In the genomic region with DNA sequence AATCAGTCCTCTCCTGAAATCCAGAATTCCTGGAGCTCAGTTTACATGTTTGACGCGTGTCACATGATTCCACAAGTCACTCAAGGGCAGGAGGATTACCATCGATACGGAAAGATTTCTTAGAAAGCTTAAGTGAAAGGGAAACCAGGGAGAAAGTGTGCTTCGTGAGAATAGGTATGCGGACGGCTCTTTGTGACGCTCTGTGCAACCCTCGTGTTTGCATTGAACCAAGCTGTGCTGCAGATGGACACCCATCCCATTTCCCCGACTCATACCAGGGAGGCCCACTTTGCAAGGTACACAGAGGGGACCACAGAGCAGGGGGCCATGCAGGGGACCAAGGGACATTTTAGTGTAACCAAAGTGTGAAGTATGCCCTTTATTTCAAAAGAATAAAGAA, we compare ENCODE assay signal across 1 cellular context.
TF ChIP-seq lines count a peak whose summit lies in the region.

No MANE protein-coding gene starts in this region.

TF ChIP-seq in K562, 482 proteins besides CTCF, POLR2A, EP300 and RAD21:
- TF ChIP-seq ETV5 (CRISPR knock-in tag; IDR thresholded peaks at IDR 0.05; ENCODE audit: low read depth): no peak
- no peak for TF ChIP-seq CREBBP (IDR thresholded peaks at IDR 0.05; ENCODE audit: low read depth, low read length)
- TF ChIP-seq BMI1 (IDR thresholded peaks at IDR 0.05; ENCODE audit: low read length): no peak
- TF ChIP-seq DACH1 (IDR thresholded peaks at IDR 0.05; ENCODE audit: partially characterized antibody): no peak
- TF ChIP-seq HINFP (tag; conservative IDR thresholded peaks at IDR 0.05; ENCODE audit: low read depth): no peak
- peak; percentile 74 for TF ChIP-seq TFE3 (CRISPR knock-in tag; IDR thresholded peaks at IDR 0.05)
- TF ChIP-seq NCOA4 (IDR thresholded peaks at IDR 0.05; ENCODE audit: partially characterized antibody): no peak
- peak; percentile 5; the same call in 1 of the 2 replicates for TF ChIP-seq C11orf30 (IDR thresholded peaks at IDR 0.05; ENCODE audit: low read depth)
- TF ChIP-seq E2F1 (CRISPR knock-in tag; IDR thresholded peaks at IDR 0.05): no peak
- no peak for TF ChIP-seq CBX3 (IDR thresholded peaks at IDR 0.05; ENCODE audit: borderline replicate concordance in 1 of 2, low read length in 2 of 2)
- TF ChIP-seq SIN3A (IDR thresholded peaks at IDR 0.05; ENCODE audit: borderline replicate concordance in 2 of 2, control insufficient read depth in 1 of 2, low read depth in 2 of 2, low read length in 2 of 2): no peak
- TF ChIP-seq, protein P1, sequence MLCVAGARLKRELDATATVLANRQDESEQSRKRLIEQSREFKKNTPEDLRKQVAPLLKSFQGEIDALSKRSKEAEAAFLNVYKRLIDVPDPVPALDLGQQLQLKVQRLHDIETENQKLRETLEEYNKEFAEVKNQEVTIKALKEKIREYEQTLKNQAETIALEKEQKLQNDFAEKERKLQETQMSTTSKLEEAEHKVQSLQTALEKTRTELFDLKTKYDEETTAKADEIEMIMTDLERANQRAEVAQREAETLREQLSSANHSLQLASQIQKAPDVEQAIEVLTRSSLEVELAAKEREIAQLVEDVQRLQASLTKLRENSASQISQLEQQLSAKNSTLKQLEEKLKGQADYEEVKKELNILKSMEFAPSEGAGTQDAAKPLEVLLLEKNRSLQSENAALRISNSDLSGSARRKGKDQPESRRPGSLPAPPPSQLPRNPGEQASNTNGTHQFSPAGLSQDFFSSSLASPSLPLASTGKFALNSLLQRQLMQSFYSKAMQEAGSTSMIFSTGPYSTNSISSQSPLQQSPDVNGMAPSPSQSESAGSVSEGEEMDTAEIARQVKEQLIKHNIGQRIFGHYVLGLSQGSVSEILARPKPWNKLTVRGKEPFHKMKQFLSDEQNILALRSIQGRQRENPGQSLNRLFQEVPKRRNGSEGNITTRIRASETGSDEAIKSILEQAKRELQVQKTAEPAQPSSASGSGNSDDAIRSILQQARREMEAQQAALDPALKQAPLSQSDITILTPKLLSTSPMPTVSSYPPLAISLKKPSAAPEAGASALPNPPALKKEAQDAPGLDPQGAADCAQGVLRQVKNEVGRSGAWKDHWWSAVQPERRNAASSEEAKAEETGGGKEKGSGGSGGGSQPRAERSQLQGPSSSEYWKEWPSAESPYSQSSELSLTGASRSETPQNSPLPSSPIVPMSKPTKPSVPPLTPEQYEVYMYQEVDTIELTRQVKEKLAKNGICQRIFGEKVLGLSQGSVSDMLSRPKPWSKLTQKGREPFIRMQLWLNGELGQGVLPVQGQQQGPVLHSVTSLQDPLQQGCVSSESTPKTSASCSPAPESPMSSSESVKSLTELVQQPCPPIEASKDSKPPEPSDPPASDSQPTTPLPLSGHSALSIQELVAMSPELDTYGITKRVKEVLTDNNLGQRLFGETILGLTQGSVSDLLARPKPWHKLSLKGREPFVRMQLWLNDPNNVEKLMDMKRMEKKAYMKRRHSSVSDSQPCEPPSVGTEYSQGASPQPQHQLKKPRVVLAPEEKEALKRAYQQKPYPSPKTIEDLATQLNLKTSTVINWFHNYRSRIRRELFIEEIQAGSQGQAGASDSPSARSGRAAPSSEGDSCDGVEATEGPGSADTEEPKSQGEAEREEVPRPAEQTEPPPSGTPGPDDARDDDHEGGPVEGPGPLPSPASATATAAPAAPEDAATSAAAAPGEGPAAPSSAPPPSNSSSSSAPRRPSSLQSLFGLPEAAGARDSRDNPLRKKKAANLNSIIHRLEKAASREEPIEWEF (CRISPR knock-in tag; IDR thresholded peaks at IDR 0.05): no peak
- TF ChIP-seq DMBX1 (CRISPR knock-in tag; IDR thresholded peaks at IDR 0.05; ENCODE audit: borderline replicate concordance): 0 out of 2 replicates have a peak, but pooled peaks have one; percentile 22
- TF ChIP-seq ARNT (IDR thresholded peaks at IDR 0.05): no peak
- TF ChIP-seq ZNF395 (CRISPR knock-in tag; IDR thresholded peaks at IDR 0.05): no peak
- no peak for TF ChIP-seq ZNF253 (CRISPR knock-in tag; conservative IDR thresholded peaks at IDR 0.05)
- no peak for TF ChIP-seq ZNF146 (CRISPR knock-in tag; IDR thresholded peaks at IDR 0.05; ENCODE audit: unreplicated experiment)
- TF ChIP-seq ZFP1 (CRISPR knock-in tag; IDR thresholded peaks at IDR 0.05): no peak
- TF ChIP-seq BCL6 (CRISPR knock-in tag; IDR thresholded peaks at IDR 0.05): no peak
- TF ChIP-seq, protein P2, sequence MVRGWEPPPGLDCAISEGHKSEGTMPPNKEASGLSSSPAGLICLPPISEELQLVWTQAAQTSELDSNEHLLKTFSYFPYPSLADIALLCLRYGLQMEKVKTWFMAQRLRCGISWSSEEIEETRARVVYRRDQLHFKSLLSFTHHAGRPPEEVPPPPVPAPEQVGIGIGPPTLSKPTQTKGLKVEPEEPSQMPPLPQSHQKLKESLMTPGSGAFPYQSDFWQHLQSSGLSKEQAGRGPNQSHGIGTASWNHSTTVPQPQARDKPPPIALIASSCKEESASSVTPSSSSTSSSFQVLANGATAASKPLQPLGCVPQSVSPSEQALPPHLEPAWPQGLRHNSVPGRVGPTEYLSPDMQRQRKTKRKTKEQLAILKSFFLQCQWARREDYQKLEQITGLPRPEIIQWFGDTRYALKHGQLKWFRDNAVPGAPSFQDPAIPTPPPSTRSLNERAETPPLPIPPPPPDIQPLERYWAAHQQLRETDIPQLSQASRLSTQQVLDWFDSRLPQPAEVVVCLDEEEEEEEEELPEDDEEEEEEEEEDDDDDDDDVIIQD (CRISPR knock-in tag; IDR thresholded peaks at IDR 0.05): no peak
